Comparison of ENCODE assay signal across 8 cellular contexts in genomic region chr11:119065369-119065768, GRCh38. TPM values are rescaled to one million over a fixed set of nuclear protein-coding genes. Genes with fewer than 3 reads are reported as not detected.
DNase-seq lines count a peak whose midpoint lies in the region; ATAC-seq and TF ChIP-seq lines count a peak whose summit lies in the region.

No MANE protein-coding gene starts in this region.

- H3K4me3 ChIP-seq in esophagus squamous epithelium: no peak overlapping the region

- peaks cover 33% of the 10 kb centered on the region for H3K4me1 Mint-ChIP-seq in CD14-positive monocyte
- H3K4me1 Mint-ChIP-seq in T-cell: peaks cover 41 to 53% (median 44%) of the 10 kb centered on the region in 3 donors

- peaks cover 0 to 3% (median 0%) of the 10 kb centered on the region in 7 donors for H3K9me3 Mint-ChIP-seq in CD14-positive monocyte
- no peaks in the 10 kb centered on the region for H3K9me3 Mint-ChIP-seq in T-cell

- peaks cover 3 to 49% (median 29%) of the 10 kb centered on the region in 3 donors for H3K4me1 ChIP-seq in esophagus squamous epithelium

- H3K4me3 Mint-ChIP-seq in CD14-positive monocyte (no peak overlapping the region), T-cell (peak overlapping the region; percentile 28 to 97 (median 96))

- TF ChIP-seq POLR2A in esophagus squamous epithelium (IDR thresholded peaks at IDR 0.05): no peak

- CTCF ChIA-PET in T-cell (lab: Charles Lee): interaction anchor here in 1 of 2 donors (1.0 kb wide), 1 partner anchor 141 kb away, joined by 4 read pairs; the partner anchor contains the start of gene CBL

- DNase-seq in CD14-positive monocyte (ENCODE audit: low spot score) (no peak), HCEC 1CT (peak; percentile 28), T-cell (peak in 31 of 34 experiments; percentile 2 to 54 (median 35)), cerebellar cortex (ENCODE audit: low spot score) (peak; percentile 37), pons (ENCODE audit: low spot score) (peak; percentile 50), esophagus squamous epithelium (lab: John Stamatoyannopoulos, UW) (no peak), left cardiac atrium (no peak)

- no peaks in the 10 kb centered on the region for H3K27me3 ChIP-seq in esophagus squamous epithelium

- H3K36me3 ChIP-seq in esophagus squamous epithelium: peaks cover 0 to 19% (median 0%) of the 10 kb centered on the region in 3 donors

- H3K27me3 Mint-ChIP-seq in CD14-positive monocyte (ENCODE audit: low read depth in 3 of 3) (peaks cover 0 to 2% (median 0%) of the 10 kb centered on the region in 3 donors), T-cell (no peaks in the 10 kb centered on the region)

- peak overlapping the region in 3 of 7 donors; percentile 23 to 58 (median 23) for H3K27ac Mint-ChIP-seq in CD14-positive monocyte
- peak overlapping the region; percentile 60 to 77 for H3K27ac Mint-ChIP-seq in T-cell

- ATAC-seq in T-cell (replicated peaks in 1 of 4): no peak
- no peak for ATAC-seq in HG02798 (IDR thresholded peaks at IDR 0.05; ENCODE audit: poor library complexity, unreplicated experiment)
- no peak for ATAC-seq in left cardiac atrium

- intact Hi-C loops in CD14-positive monocyte (cut with micrococcal nuclease) (loop anchor here (5.0 kb wide), 2 partner anchors 37 to 48 kb away; partner anchors contain the start of genes DPAGT1 (in 2 of the 2), RPS25 (in 1 of the 2) and TRAPPC4 (in 1 of the 2)), esophagus squamous epithelium (cut with DNase I) (no loop called here), left cardiac atrium (cut with DNase I) (no loop called here)

- no peak overlapping the region for H3K27ac ChIP-seq in esophagus squamous epithelium

- H3K36me3 Mint-ChIP-seq in CD14-positive monocyte: peaks cover 20 to 31% of the 10 kb centered on the region in 2 donors
- peaks cover 12% of the 10 kb centered on the region for H3K36me3 Mint-ChIP-seq in T-cell

- 55 to 65% methylated on average over 4 of the region's 4 CpGs for WGBS in esophagus squamous epithelium, 2 donors

- peak; percentile 51 for TF ChIP-seq CTCF in CD14-positive monocyte (IDR thresholded peaks at IDR 0.05)
- TF ChIP-seq CTCF in esophagus squamous epithelium (IDR thresholded peaks at IDR 0.05): peak in 3 of 6 experiments; percentile 9 to 43 (median 13)

- H3K9me3 ChIP-seq in esophagus squamous epithelium: no peaks in the 10 kb centered on the region

- POLR2A ChIA-PET in T-cell (lab: Charles Lee): interaction anchor here in 1 of 2 donors (1.0 kb wide), 1 partner anchor 37 kb away, joined by 3 read pairs; no protein-coding TSS in a partner anchor

RNA-seq across cellular contexts. Expression of gene VPS11, which starts 2.2 kb away (rescaled TPM):
- 10 to 100 TPM; 43.3 to 56.6 TPM for polyA plus RNA-seq in CD14-positive monocyte
- total RNA-seq in T-cell: 10 to 100 TPM; 59.5 to 69.8 (median 62.6) TPM
- total RNA-seq in esophagus squamous epithelium: 10 to 100 TPM; 15.2 to 28.4 (median 18.2) TPM
- 10 to 100 TPM; 20.1 to 23.2 TPM for total RNA-seq in left cardiac atrium

RNA-seq across cellular contexts. Expression of gene HYOU1, which starts 8.4 kb away (rescaled TPM):
- 1 to 10 TPM; 8.4 to 8.6 TPM for polyA plus RNA-seq in CD14-positive monocyte
- 100 to 1,000 TPM in 4 of 5 donors, 10 to 100 TPM in 1; 91.2 to 113 (median 112) TPM for total RNA-seq in T-cell
- 10 to 100 TPM; 44.1 to 93.8 (median 65.4) TPM for total RNA-seq in esophagus squamous epithelium
- total RNA-seq in left cardiac atrium: 100 to 1,000 TPM; 114 to 122 TPM

RNA-seq across cellular contexts. Expression of gene HMBS, which starts 19.3 kb away (rescaled TPM):
- 10 to 100 TPM; 25.2 to 26.4 TPM for polyA plus RNA-seq in CD14-positive monocyte
- 10 to 100 TPM in 3 of 5 donors, 1 to 10 TPM in 2; 6.7 to 17.8 (median 12.3) TPM for total RNA-seq in T-cell
- 10 to 100 TPM in 3 of 4 donors, 1 to 10 TPM in 1; 9.9 to 22.1 (median 14.2) TPM for total RNA-seq in esophagus squamous epithelium
- 10 to 100 TPM; 19.8 to 23.2 TPM for total RNA-seq in left cardiac atrium

RNA-seq across cellular contexts. Expression of gene SLC37A4, which starts 34.7 kb away (rescaled TPM):
- 1 to 10 TPM; 5.9 to 7.2 TPM for polyA plus RNA-seq in CD14-positive monocyte
- total RNA-seq in T-cell (10 to 100 TPM in 4 of 5 donors, 1 to 10 TPM in 1; 8.9 to 18.0 (median 15.4) TPM), esophagus squamous epithelium (10 to 100 TPM in 3 of 4 donors, 1 to 10 TPM in 1; 6.9 to 13.9 (median 11.5) TPM), left cardiac atrium (1 to 10 TPM; 7.2 to 8.4 TPM)

RNA-seq across cellular contexts. Expression of gene DPAGT1, which starts 36.3 kb away (rescaled TPM):
- polyA plus RNA-seq in CD14-positive monocyte: 10 to 100 TPM; 37.0 to 39.7 TPM
- 10 to 100 TPM; 21.7 to 54.2 (median 43.9) TPM for total RNA-seq in T-cell
- total RNA-seq in esophagus squamous epithelium: 10 to 100 TPM; 18.5 to 29.9 (median 26.7) TPM
- 10 to 100 TPM; 25.9 to 27.7 TPM for total RNA-seq in left cardiac atrium

Comparison
In these comparisons a context has a peak if more than half of its experiments do, and no peak if none do; other contexts are left out.
1. DNase-seq: peak in HCEC 1CT (single experiment), T-cell (31 of 34), cerebellar cortex (single experiment) and pons (single experiment); none in CD14-positive monocyte (single experiment), esophagus squamous epithelium (single experiment) and left cardiac atrium (single experiment).
2. H3K4me3 Mint-ChIP-seq: peak in T-cell (3 of 3); none in CD14-positive monocyte (0 of 2).
3. intact Hi-C loops: an anchor here in CD14-positive monocyte (5.0 kb wide); none called in esophagus squamous epithelium and left cardiac atrium.